8 cellular contexts compared by ENCODE assay signal in genomic region chr14:24036963-24037657, GRCh38. TPM values are rescaled to one million over a fixed set of nuclear protein-coding genes. Genes with fewer than 3 reads are reported as not detected.
DNase-seq lines count a peak whose midpoint lies in the region; ATAC-seq and TF ChIP-seq lines count a peak whose summit lies in the region.
"Not testable (repeated sequence)": the region's sequence is repeated elsewhere in the genome, so short reads cannot be mapped to it uniquely, and the experiment has no call there.

No MANE protein-coding gene starts in this region.

- BruUV-seq in Calu3 (replicated peaks; lab: Mats Ljungman, UMichigan): not testable (repeated sequence)

- H3K36me3 ChIP-seq in Loucy (ENCODE audit: insufficient read depth, low read length); colonic mucosa; iPS-20b (ENCODE audit: insufficient read depth, low read depth, low read length); neuron (ENCODE audit: insufficient read depth, low read length); thoracic aorta: not testable (repeated sequence)

- H3K27ac Mint-ChIP-seq in Calu3 (ENCODE audit: unreplicated experiment): peak overlapping the region; percentile 70
- H3K27ac Mint-ChIP-seq in activated CD8-positive, alpha-beta T cell treated with anti-CD3 and anti-CD28 coated beads, Interleukin-2, amount 10 ng/mL, durations not matched to agents 7 days and 5 days: peak overlapping the region; percentile 84

- H3K4me1 ChIP-seq in Loucy (ENCODE audit: insufficient read depth, low read length, poor library complexity, severe bottlenecking) (peaks cover 15% of the 10 kb centered on the region), thoracic aorta (ENCODE audit: control insufficient read depth in 1 of 2, low read depth in 2 of 2) (peaks cover 0 to 12% of the 10 kb centered on the region in 2 donors)
- not testable (repeated sequence) for H3K4me1 ChIP-seq in colonic mucosa; iPS-20b (ENCODE audit: insufficient read depth, low read length); neuron (ENCODE audit: insufficient read depth, low read length)

- not testable (repeated sequence) for H3K27me3 ChIP-seq in Loucy (ENCODE audit: insufficient read depth, low read length, poor library complexity, severe bottlenecking); colonic mucosa; iPS-20b (ENCODE audit: insufficient read depth, low read length); neuron (ENCODE audit: insufficient read depth, low read length); thoracic aorta (replicated peaks; ENCODE audit: insufficient read depth)

- peak overlapping the region; percentile 77 for H3K4me2 ChIP-seq in Loucy (ENCODE audit: low read depth, low read length, poor library complexity, severe bottlenecking)

- POLR2A ChIA-PET in activated CD8-positive, alpha-beta T cell treated with anti-CD3 and anti-CD28 coated beads, Interleukin-2, amount 10 ng/mL, durations not matched to agents 7 days and 5 days (lab: Charles Lee): not testable (repeated sequence)

- H3K4me3 ChIP-seq in Loucy (ENCODE audit: low read length, poor library complexity, severe bottlenecking) (peak overlapping the region; percentile 97), colonic mucosa (peak overlapping the region; percentile 61), iPS-20b (ENCODE audit: low read length) (peak overlapping the region; percentile 76; the same call in 1 of the 2 replicates), neuron (ENCODE audit: low read length) (peak overlapping the region; percentile 50), thoracic aorta (peak overlapping the region; percentile 87)

- CTCF ChIA-PET in Calu3 (lab: Charles Lee); activated CD8-positive, alpha-beta T cell treated with anti-CD3 and anti-CD28 coated beads, Interleukin-2, amount 10 ng/mL, durations not matched to agents 7 days and 5 days (lab: Charles Lee): not testable (repeated sequence)

- not testable (repeated sequence) for TF ChIP-seq CTCF in Calu3 (IDR thresholded peaks at IDR 0.05; ENCODE audit: unreplicated experiment); Loucy (conservative IDR thresholded peaks at IDR 0.05; ENCODE audit: low read length); colonic mucosa (IDR thresholded peaks at IDR 0.05); thoracic aorta (IDR thresholded peaks at IDR 0.05)

- intact Hi-C loops in Calu3 (cut with micrococcal nuclease; ENCODE audit: unreplicated experiment): loop anchor here (1.0 kb wide), 1 partner anchor 23 kb away; no protein-coding TSS in a partner anchor
- intact Hi-C loops in colonic mucosa (cut with DNase I): not testable (repeated sequence)

- peaks cover 14% of the 10 kb centered on the region for H3K36me3 Mint-ChIP-seq in Calu3 (ENCODE audit: insufficient read depth, unreplicated experiment)
- H3K36me3 Mint-ChIP-seq in activated CD8-positive, alpha-beta T cell treated with anti-CD3 and anti-CD28 coated beads, Interleukin-2, amount 10 ng/mL, durations not matched to agents 7 days and 5 days (ENCODE audit: low read depth): not testable (repeated sequence)

- H3K4me1 Mint-ChIP-seq in Calu3 (ENCODE audit: low read depth, unreplicated experiment): not testable (repeated sequence)
- peaks cover 20% of the 10 kb centered on the region for H3K4me1 Mint-ChIP-seq in activated CD8-positive, alpha-beta T cell treated with anti-CD3 and anti-CD28 coated beads, Interleukin-2, amount 10 ng/mL, durations not matched to agents 7 days and 5 days (ENCODE audit: low read depth)

- H3K79me2 ChIP-seq in Loucy (ENCODE audit: insufficient read depth, low read length): not testable (repeated sequence)

- H3K9ac ChIP-seq in Loucy (ENCODE audit: low read depth, low read length, poor library complexity, severe bottlenecking) (peak overlapping the region; percentile 97), colonic mucosa (ENCODE audit: low read depth in 2 of 2, low read length in 2 of 2) (peak overlapping the region; percentile 75 to 78)
- not testable (repeated sequence) for H3K9ac ChIP-seq in iPS-20b (ENCODE audit: low read depth, low read length)

- H3K27ac ChIP-seq in colonic mucosa (peak overlapping the region; percentile 96), thoracic aorta (peak overlapping the region; percentile 82 to 95)
- H3K27ac ChIP-seq in iPS-20b (ENCODE audit: low read length): not testable (repeated sequence)

- H3K9me2 ChIP-seq in Loucy (replicated peaks; ENCODE audit: low read depth, low read length): not testable (repeated sequence)

- H2AFZ ChIP-seq in Loucy (ENCODE audit: low read length): peak overlapping the region; percentile 97; the same call in 1 of the 2 replicates
- H2AFZ ChIP-seq in neuron (ENCODE audit: low read depth, low read length): peak overlapping the region; percentile 24

- H4K20me1 ChIP-seq in Loucy (ENCODE audit: insufficient read depth, low read length, poor library complexity, severe bottlenecking): not testable (repeated sequence)

- not testable (repeated sequence) for H3F3A ChIP-seq in Loucy (ENCODE audit: low read depth)

- peaks cover 11% of the 10 kb centered on the region for H3K27me3 Mint-ChIP-seq in Calu3 (ENCODE audit: unreplicated experiment)
- not testable (repeated sequence) for H3K27me3 Mint-ChIP-seq in activated CD8-positive, alpha-beta T cell treated with anti-CD3 and anti-CD28 coated beads, Interleukin-2, amount 10 ng/mL, durations not matched to agents 7 days and 5 days (ENCODE audit: low read depth)

- not testable (repeated sequence) for H3K9me3 Mint-ChIP-seq in Calu3 (ENCODE audit: low read depth, unreplicated experiment)
- H3K9me3 Mint-ChIP-seq in activated CD8-positive, alpha-beta T cell treated with anti-CD3 and anti-CD28 coated beads, Interleukin-2, amount 10 ng/mL, durations not matched to agents 7 days and 5 days (ENCODE audit: insufficient read depth): peaks cover 11% of the 10 kb centered on the region

- peak; percentile 4 for ATAC-seq in GM21786 (IDR thresholded peaks at IDR 0.05; ENCODE audit: unreplicated experiment)
- peak; percentile 3 for ATAC-seq in activated CD8-positive, alpha-beta T cell treated with anti-CD3 and anti-CD28 coated beads, Interleukin-2, amount 10 ng/mL, durations not matched to agents 7 days and 5 days
- not testable (repeated sequence) for ATAC-seq in thoracic aorta (ENCODE audit: insufficient number of reproducible peaks, low FRiP score, low read depth)

- not testable (repeated sequence) for DNase-seq in Calu3; activated CD8-positive, alpha-beta T cell treated with anti-CD3 and anti-CD28 coated beads, Interleukin-2, amount 10 ng/mL, durations not matched to agents 7 days and 5 days; colonic mucosa; thoracic aorta (ENCODE audit: low spot score)

- peak overlapping the region; percentile 88 for H3K4me3 Mint-ChIP-seq in Calu3 (ENCODE audit: low read depth, unreplicated experiment)
- H3K4me3 Mint-ChIP-seq in activated CD8-positive, alpha-beta T cell treated with anti-CD3 and anti-CD28 coated beads, Interleukin-2, amount 10 ng/mL, durations not matched to agents 7 days and 5 days: peak overlapping the region; percentile 82

- peaks cover 12% of the 10 kb centered on the region for H3K9me3 ChIP-seq in Loucy (ENCODE audit: insufficient read depth, low read depth, low read length)
- not testable (repeated sequence) for H3K9me3 ChIP-seq in colonic mucosa; iPS-20b (ENCODE audit: insufficient read depth, low read depth, low read length); neuron (ENCODE audit: low read length); thoracic aorta

RNA-seq across cellular contexts. Expression of gene CARMIL3, which starts 14.7 kb away (rescaled TPM):
- total RNA-seq in Calu3 (2022) (0.33 and 0.42 TPM in 2 replicates), colonic mucosa (1 to 10 TPM in 1 of 2 donors, under 1 TPM in 1; 0.29 to 2.1 TPM), thoracic aorta (under 1 TPM in 1 of 2 donors, not detected in 1; 0.14 TPM)
- under 1 TPM; 0.86 to 0.95 TPM for total RNA-seq in activated CD8-positive, alpha-beta T cell treated with anti-CD3 and anti-CD28 coated beads, Interleukin-2, amount 10 ng/mL, durations not matched to agents 7 days and 5 days

RNA-seq across cellular contexts. Expression of gene CPNE6, which starts 34.3 kb away (rescaled TPM):
- total RNA-seq in Calu3 (2022) (not detected in 2 replicates), colonic mucosa (under 1 TPM in 1 of 2 donors, not detected in 1; 0.45 TPM), thoracic aorta (1 to 10 TPM; 1.3 to 2.4 TPM)
- total RNA-seq in activated CD8-positive, alpha-beta T cell treated with anti-CD3 and anti-CD28 coated beads, Interleukin-2, amount 10 ng/mL, durations not matched to agents 7 days and 5 days: under 1 TPM in 1 of 2 experiments, not detected in 1; 0.10 TPM

RNA-seq across cellular contexts. Expression of gene DHRS4L2, which starts 48.4 kb away (rescaled TPM):
- 10.5 and 12.0 TPM in 2 replicates for total RNA-seq in Calu3 (2022)
- total RNA-seq in activated CD8-positive, alpha-beta T cell treated with anti-CD3 and anti-CD28 coated beads, Interleukin-2, amount 10 ng/mL, durations not matched to agents 7 days and 5 days: 10 to 100 TPM; 17.7 to 19.1 TPM
- total RNA-seq in colonic mucosa: 10 to 100 TPM; 32.5 to 43.8 TPM
- total RNA-seq in thoracic aorta: 1 to 10 TPM; 5.5 to 6.9 TPM

RNA-seq across cellular contexts. Expression of gene PCK2, which starts 57.0 kb away (rescaled TPM):
- total RNA-seq in Calu3 (2022) (38.0 and 43.6 TPM in 2 replicates), colonic mucosa (100 to 1,000 TPM; 133 to 173 TPM), thoracic aorta (10 to 100 TPM; 11.4 to 16.9 TPM)
- 10 to 100 TPM; 49.6 to 54.9 TPM for total RNA-seq in activated CD8-positive, alpha-beta T cell treated with anti-CD3 and anti-CD28 coated beads, Interleukin-2, amount 10 ng/mL, durations not matched to agents 7 days and 5 days
